Comparison of ENCODE assay signal across 14 cellular contexts in the genomic region with DNA sequence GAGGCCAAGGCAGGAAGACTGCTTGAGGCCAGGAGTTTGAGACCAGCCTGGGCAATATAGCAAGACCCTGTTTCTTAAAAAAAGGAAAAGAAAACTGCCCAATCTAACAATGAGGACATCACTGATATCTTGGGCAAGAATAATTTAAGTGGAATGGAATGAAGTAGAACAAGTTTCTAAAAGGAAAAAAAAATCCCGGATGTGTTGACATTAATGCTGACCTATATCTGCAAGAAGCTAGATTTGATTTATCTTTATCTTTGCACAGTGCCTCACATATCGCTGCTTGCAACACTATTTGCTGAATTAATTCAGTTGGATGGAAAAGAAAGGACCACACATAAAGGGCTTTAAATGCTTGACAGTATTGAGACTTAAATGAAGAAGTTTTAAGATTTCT. TPM values are rescaled to one million over a fixed set of nuclear protein-coding genes. Genes with fewer than 3 reads are reported as not detected.
DNase-seq lines count a peak whose midpoint lies in the region; ATAC-seq and TF ChIP-seq lines count a peak whose summit lies in the region.
"Had no signal": no experiment of that assay in that cellular context is flagged by ENCODE, and none has a peak within 500 bp of the region (broad histone marks: within the 10 kb centered on the region; RNA-seq: fewer than 3 reads in every experiment).

No MANE protein-coding gene starts in this region.

- peaks cover 28% of the 10 kb centered on the region for H3K4me1 Mint-ChIP-seq in Caco-2 (ENCODE audit: low read depth, unreplicated experiment)
- H3K4me1 Mint-ChIP-seq in stimulated activated effector memory CD8-positive, alpha-beta T cell treated with anti-CD3 and anti-CD28 coated beads, Interleukin-12 subunit alpha, Interleukin-12 subunit beta, amount 100 ng/mL, for 72 hours, result peaks cover 40% of the 10 kb centered on the region

- no peaks in the 10 kb centered on the region for H3K27me3 Mint-ChIP-seq in Caco-2 (ENCODE audit: insufficient read depth, unreplicated experiment)
- H3K27me3 Mint-ChIP-seq: activated naive CD8-positive, alpha-beta T cell treated with anti-CD3 and anti-CD28 coated beads, Interleukin-2, amount 10 ng/mL, durations not matched to agents 7 days and 5 days had no signal

- peak overlapping the region; percentile 9 for H3K27ac Mint-ChIP-seq in Caco-2 (ENCODE audit: unreplicated experiment)
- no peak overlapping the region for H3K27ac Mint-ChIP-seq in stimulated activated effector memory CD8-positive, alpha-beta T cell treated with anti-CD3 and anti-CD28 coated beads, Interleukin-12 subunit alpha, Interleukin-12 subunit beta, amount 100 ng/mL, for 72 hours
- H3K27ac Mint-ChIP-seq: activated naive CD8-positive, alpha-beta T cell treated with anti-CD3 and anti-CD28 coated beads, Interleukin-2, amount 10 ng/mL, durations not matched to agents 7 days and 5 days had no signal

- H3K4me2 ChIP-seq in PC-9, result peak overlapping the region; percentile 71

- H3K4me3 Mint-ChIP-seq in Caco-2 (ENCODE audit: unreplicated experiment), result peak overlapping the region; percentile 3
- H3K4me3 Mint-ChIP-seq in stimulated activated effector memory CD8-positive, alpha-beta T cell treated with anti-CD3 and anti-CD28 coated beads, Interleukin-12 subunit alpha, Interleukin-12 subunit beta, amount 100 ng/mL, for 72 hours, result no peak overlapping the region
- H3K4me3 Mint-ChIP-seq: activated naive CD8-positive, alpha-beta T cell treated with anti-CD3 and anti-CD28 coated beads, Interleukin-2, amount 10 ng/mL, durations not matched to agents 7 days and 5 days had no signal

- DNase-seq in Caco-2 (peak; percentile 38 to 62), PC-9 (peak; percentile 11 to 96), epithelial cell of esophagus (ENCODE audit: low read depth) (peak; percentile 85), glomerular visceral epithelial cell (ENCODE audit: extremely low spot score) (no peak), NCI-H1092 treated with DMSO at 0.1 percent for 48 hours (lab: John Stamatoyannopoulos, UW) (no peak)
- no peak for DNase-seq in stimulated activated effector memory CD8-positive, alpha-beta T cell treated with anti-CD3 and anti-CD28 coated beads, Interleukin-12 subunit alpha, Interleukin-12 subunit beta, amount 100 ng/mL, for 72 hours (ENCODE audit: low spot score in 2 of 2)
- DNase-seq: activated CD4-positive, CD25-positive, alpha-beta regulatory T cell treated with anti-CD3 and anti-CD28 coated beads, Interleukin-2, amount 50 U/mL, for 72 hours; activated naive CD8-positive, alpha-beta T cell treated with anti-CD3 and anti-CD28 coated beads, Interleukin-2, amount 10 ng/mL, durations not matched to agents 7 days and 5 days; DMS 273 treated with DMSO at 0.1 percent for 48 hours; NCI-H2171; ovary; testis had no signal

- peak overlapping the region; percentile 58 for H3K27ac ChIP-seq in PC-9
- peak overlapping the region; percentile 12 for H3K27ac ChIP-seq in muscle layer of duodenum (ENCODE audit: low read length)
- H3K27ac ChIP-seq: ovary, testis had no signal

- CTCF ChIA-PET in Caco-2 (lab: Charles Lee) (interaction anchor here (0.8 kb wide), 1 partner anchor 27 kb away, joined by 3 read pairs; no protein-coding TSS in a partner anchor), PC-9 (lab: Charles Lee) (no interaction called here)

- peaks cover 14% of the 10 kb centered on the region for H3K79me2 ChIP-seq in PC-9 (ENCODE audit: low read depth)

- peaks cover 24% of the 10 kb centered on the region for H3F3A ChIP-seq in PC-9 (ENCODE audit: insufficient read depth, low read depth)

- H3K27me3 ChIP-seq in Caco-2 (replicated peaks; ENCODE audit: control insufficient read depth, insufficient read depth, low read length) (no peaks in the 10 kb centered on the region), PC-9 (ENCODE audit: insufficient read depth, low read depth) (no peaks in the 10 kb centered on the region), muscle layer of duodenum (ENCODE audit: low read depth, low read length) (no peaks in the 10 kb centered on the region)
- H3K27me3 ChIP-seq: ovary, testis had no signal

- no peaks in the 10 kb centered on the region for H3K9me3 Mint-ChIP-seq in Caco-2 (ENCODE audit: unreplicated experiment)
- no peaks in the 10 kb centered on the region for H3K9me3 Mint-ChIP-seq in stimulated activated effector memory CD8-positive, alpha-beta T cell treated with anti-CD3 and anti-CD28 coated beads, Interleukin-12 subunit alpha, Interleukin-12 subunit beta, amount 100 ng/mL, for 72 hours
- H3K9me3 Mint-ChIP-seq: activated naive CD8-positive, alpha-beta T cell treated with anti-CD3 and anti-CD28 coated beads, Interleukin-2, amount 10 ng/mL, durations not matched to agents 7 days and 5 days had no signal

- no peak for TF ChIP-seq CTCF in Caco-2 (IDR thresholded peaks at IDR 0.05; ENCODE audit: insufficient read depth in 1 of 2, low read depth in 1 of 2, low read length in 1 of 2, severe bottlenecking in 1 of 2, unreplicated experiment in 1 of 2)
- TF ChIP-seq CTCF in PC-9 (conservative IDR thresholded peaks at IDR 0.05), result no peak
- TF ChIP-seq CTCF in epithelial cell of esophagus (IDR thresholded peaks at IDR 0.05; ENCODE audit: insufficient read depth, low read depth, low read length, missing control alignments), result no peak

- H3K9me3 ChIP-seq in Caco-2, result no peaks in the 10 kb centered on the region
- H3K9me3 ChIP-seq in PC-9 (ENCODE audit: insufficient read depth, low read depth), result no peaks in the 10 kb centered on the region
- H3K9me3 ChIP-seq in muscle layer of duodenum (ENCODE audit: control insufficient read depth in 1 of 2, low read length in 2 of 2), result no peaks in the 10 kb centered on the region
- H3K9me3 ChIP-seq: ovary, testis had no signal

- peaks cover 7% of the 10 kb centered on the region for H3K36me3 Mint-ChIP-seq in Caco-2 (ENCODE audit: insufficient read depth, unreplicated experiment)
- H3K36me3 Mint-ChIP-seq in stimulated activated effector memory CD8-positive, alpha-beta T cell treated with anti-CD3 and anti-CD28 coated beads, Interleukin-12 subunit alpha, Interleukin-12 subunit beta, amount 100 ng/mL, for 72 hours, result no peaks in the 10 kb centered on the region

- intact Hi-C loops in Caco-2 (cut with micrococcal nuclease; ENCODE audit: unreplicated experiment) (loop anchor here (1.0 kb wide), 3 partner anchors 18 to 46 kb away; partner anchors contain the start of gene DIPK1A), PC-9 (cut with micrococcal nuclease; ENCODE audit: unreplicated experiment) (no loop called here)

- BruUV-seq in Caco-2 (replicated peaks; lab: Mats Ljungman, UMichigan) (no TSS peak), PC-9 (replicated peaks; lab: Mats Ljungman, UMichigan) (no TSS peak)

- no peak for ATAC-seq in HG03432 (IDR thresholded peaks at IDR 0.05; ENCODE audit: unreplicated experiment)
- ATAC-seq in stimulated activated effector memory CD8-positive, alpha-beta T cell treated with anti-CD3 and anti-CD28 coated beads, Interleukin-12 subunit alpha, Interleukin-12 subunit beta, amount 100 ng/mL, for 72 hours, result no peak

- H4K20me1 ChIP-seq in PC-9 (ENCODE audit: insufficient read depth), result no peaks in the 10 kb centered on the region

- peaks cover 18% of the 10 kb centered on the region for H3K4me1 ChIP-seq in Caco-2
- H3K4me1 ChIP-seq in PC-9 (replicated peaks; ENCODE audit: insufficient read depth), result peaks cover 44% of the 10 kb centered on the region
- H3K4me1 ChIP-seq in muscle layer of duodenum (ENCODE audit: control insufficient read depth in 1 of 2, insufficient read depth in 2 of 2, low read length in 2 of 2), result peaks cover 0 to 19% of the 10 kb centered on the region in 2 donors

- H3K4me3 ChIP-seq in Caco-2 (ENCODE audit: low read depth, low read length) (no peak overlapping the region), PC-9 (peak overlapping the region; percentile 25), epithelial cell of esophagus (ENCODE audit: low read length) (no peak overlapping the region), muscle layer of duodenum (ENCODE audit: low read depth in 1 of 2, low read length in 2 of 2) (no peak overlapping the region)
- H3K4me3 ChIP-seq: ovary, testis had no signal

- H3K36me3 ChIP-seq in Caco-2 (ENCODE audit: control insufficient read depth, insufficient read depth, low read length) (no peaks in the 10 kb centered on the region), PC-9 (ENCODE audit: low read depth) (no peaks in the 10 kb centered on the region), muscle layer of duodenum (ENCODE audit: control insufficient read depth in 1 of 2, insufficient read depth in 2 of 2, low read length in 2 of 2) (no peaks in the 10 kb centered on the region)
- H3K36me3 ChIP-seq: ovary had no signal

- POLR2A ChIA-PET in Caco-2 (lab: Charles Lee) (no interaction called here), PC-9 (lab: Charles Lee; ENCODE audit: unreplicated experiment) (interaction anchor here (0.6 to 1.0 kb wide), 4 partner anchors 18 to 148 kb away, joined by 4 to 9 read pairs (median 6); partner anchors contain the start of gene EVI5)

- H2AFZ ChIP-seq in PC-9, result no peak overlapping the region

- no peaks in the 10 kb centered on the region for H3K9me2 ChIP-seq in PC-9 (ENCODE audit: insufficient read depth)

RNA-seq across cellular contexts. Expression of gene DIPK1A, which starts 27.8 kb away (rescaled TPM):
- total RNA-seq in Caco-2 (2022) (2.3 and 3.0 TPM in 2 replicates), PC-9 (2021) (10.5 and 11.2 TPM in 2 replicates)

Comparison
In these comparisons a context has a peak if more than half of its experiments do, and no peak if none do; other contexts are left out.
1. DNase-seq: peak in Caco-2 (2 of 2), PC-9 (2 of 2) and epithelial cell of esophagus (single experiment); none in glomerular visceral epithelial cell (single experiment), stimulated activated effector memory CD8-positive, alpha-beta T cell treated with anti-CD3 and anti-CD28 coated beads, Interleukin-12 subunit alpha, Interleukin-12 subunit beta, amount 100 ng/mL, for 72 hours (0 of 2) and NCI-H1092 treated with DMSO at 0.1 percent for 48 hours (single experiment).